Comparison of ENCODE assay signal across 8 cellular contexts in genomic region chr2:169109502-169110409, GRCh38. TPM values are rescaled to one million over a fixed set of nuclear protein-coding genes. Genes with fewer than 3 reads are reported as not detected.
DNase-seq lines count a peak whose midpoint lies in the region; ATAC-seq and TF ChIP-seq lines count a peak whose summit lies in the region.

No MANE protein-coding gene starts in this region.

- H3K9me3 ChIP-seq in A673 (ENCODE audit: low read depth, low read length, poor library complexity, severe bottlenecking) (no peaks in the 10 kb centered on the region), esophagus squamous epithelium (no peaks in the 10 kb centered on the region)

- H3K27me3 Mint-ChIP-seq in naive B cell = peaks cover 0 to 22% (median 19%) of the 10 kb centered on the region in 3 donors

- peaks cover 3% of the 10 kb centered on the region for H3K27me3 ChIP-seq in A673 (replicated peaks; ENCODE audit: insufficient read depth, low read depth, low read length, poor library complexity)
- H3K27me3 ChIP-seq in esophagus squamous epithelium = peaks cover 0 to 79% (median 0%) of the 10 kb centered on the region in 4 donors

- CTCF ChIA-PET in A673 (lab: Charles Lee) = interaction anchor here (0.6 to 1.1 kb wide), 8 partner anchors 10 to 287 kb away, joined by 3 to 17 read pairs (median 5); no protein-coding TSS in a partner anchor

- DNase-seq in A673 (ENCODE audit: low spot score) (peak; percentile 84), NOMO-1 treated with DMSO at 0.1 percent for 48 hours (lab: John Stamatoyannopoulos, UW; ENCODE audit: unreplicated experiment) (peak; percentile 72), activated T-cell treated with anti-CD3 and anti-CD28 coated beads for 24 hours (ENCODE audit: low read depth) (peak; percentile 60), esophagus squamous epithelium (lab: John Stamatoyannopoulos, UW) (no peak), naive B cell (peak; percentile 49)
- peak; percentile 39 to 43 for DNase-seq in stimulated activated CD8-positive, alpha-beta memory T cell treated with anti-CD3 and anti-CD28 coated beads, Interleukin-7, amount 100 ng/mL, for 4 hours (ENCODE audit: low read depth in 2 of 2)

- no peak overlapping the region for H3K27ac ChIP-seq in A673 (ENCODE audit: low read depth, low read length, poor library complexity, severe bottlenecking)
- H3K27ac ChIP-seq in esophagus squamous epithelium = no peak overlapping the region

- POLR2A ChIA-PET in A673 (lab: Charles Lee; ENCODE audit: low non-redundant PET) = no interaction called here

- H3K4me3 ChIP-seq in A673 (ENCODE audit: low read depth, low read length, poor library complexity, severe bottlenecking) (no peak overlapping the region), esophagus squamous epithelium (no peak overlapping the region)

- H3K4me1 ChIP-seq in A673 (ENCODE audit: insufficient read depth, low read length, poor library complexity, severe bottlenecking) (no peaks in the 10 kb centered on the region), esophagus squamous epithelium (peaks cover 3 to 24% (median 4%) of the 10 kb centered on the region in 3 donors)

- TF ChIP-seq CTCF in A673 (conservative IDR thresholded peaks at IDR 0.05; ENCODE audit: low read depth, low read length) (peak; percentile 93), esophagus squamous epithelium (IDR thresholded peaks at IDR 0.05) (peak; percentile 75 to 91 (median 85))

- no peaks in the 10 kb centered on the region for H3K36me3 ChIP-seq in A673 (ENCODE audit: insufficient read depth, low read length, poor library complexity, severe bottlenecking)
- no peaks in the 10 kb centered on the region for H3K36me3 ChIP-seq in esophagus squamous epithelium

- no peaks in the 10 kb centered on the region for H3K36me3 Mint-ChIP-seq in naive B cell

- ATAC-seq in GM18498 (IDR thresholded peaks at IDR 0.05; ENCODE audit: unreplicated experiment) = peak; percentile 47
- ATAC-seq in HG03571 (IDR thresholded peaks at IDR 0.05; ENCODE audit: unreplicated experiment) = peak; percentile 66
- peak; percentile 51 to 57 for ATAC-seq in naive B cell (ENCODE audit: low read depth in 2 of 2)

- no peaks in the 10 kb centered on the region for H3K9me3 Mint-ChIP-seq in naive B cell

- TF ChIP-seq POLR2A in esophagus squamous epithelium (IDR thresholded peaks at IDR 0.05) = no peak

- H3K4me1 Mint-ChIP-seq in naive B cell = peaks cover 5 to 29% (median 27%) of the 10 kb centered on the region in 3 donors

- intact Hi-C loops in A673 (cut with micrococcal nuclease; ENCODE audit: unreplicated experiment) = loop anchor here (5.0 to 10.0 kb wide), 3 partner anchors 33 to 285 kb away; no protein-coding TSS in a partner anchor
- intact Hi-C loops in esophagus squamous epithelium (cut with DNase I) = no loop called here

- WGBS in esophagus squamous epithelium, 2 donors = 52 to 60% methylated on average over 18 to 20 of the region's 21 CpGs

- no peak overlapping the region for H3K4me3 Mint-ChIP-seq in naive B cell

- no TSS peak for BruUV-seq in A673 (replicated peaks; lab: Mats Ljungman, UMichigan)

- H3K27ac Mint-ChIP-seq in naive B cell = no peak overlapping the region

RNA-seq across cellular contexts. Expression of gene DHRS9, which starts 40.4 kb away (rescaled TPM):
- total RNA-seq in A673 (2021) = not detected in 2 replicates
- 10 to 100 TPM in 3 of 4 donors, 1 to 10 TPM in 1; 2.1 to 19.6 (median 14.3) TPM for total RNA-seq in esophagus squamous epithelium
- 1 to 10 TPM in 2 of 6 donors, not detected in 4; 1.3 to 2.0 TPM for polyA plus RNA-seq in naive B cell (ENCODE audit: low read depth in 6 of 6)
